1 cellular context compared by ENCODE assay signal in the genomic region with DNA sequence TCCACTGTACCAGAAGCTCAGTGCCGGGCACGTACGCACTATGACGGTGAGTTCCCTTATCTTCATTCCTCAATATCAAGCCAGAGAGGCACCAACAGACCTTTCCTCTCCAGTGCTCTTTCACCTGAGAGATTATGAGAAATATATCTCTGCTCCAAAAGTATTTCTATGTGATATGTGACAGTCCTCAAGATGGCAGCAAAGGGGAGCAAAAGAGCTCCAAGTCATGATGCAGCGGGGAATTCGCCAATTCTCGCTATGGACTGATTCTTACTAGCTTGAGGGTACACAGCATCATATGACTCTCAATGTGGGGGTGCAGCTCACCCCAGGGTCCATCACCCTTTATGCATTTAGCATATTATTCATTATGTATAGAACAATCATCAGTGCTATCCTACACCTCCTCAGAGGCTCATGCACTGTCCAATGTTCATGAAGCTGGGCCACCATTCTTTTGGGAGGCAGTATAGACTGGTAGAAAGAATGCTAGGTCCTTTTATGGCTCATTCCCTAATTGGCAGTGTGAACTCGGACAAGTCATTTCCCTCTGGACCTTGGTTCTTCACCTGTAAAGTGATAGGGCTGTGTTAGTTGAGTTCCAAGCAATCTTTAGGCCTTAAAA.
TF ChIP-seq lines count a peak whose summit lies in the region.

No MANE protein-coding gene starts in this region.

TF ChIP-seq in GM12878, 131 proteins besides CTCF, POLR2A, EP300 and RAD21 (continued from another document):
- TF ChIP-seq, protein P1, sequence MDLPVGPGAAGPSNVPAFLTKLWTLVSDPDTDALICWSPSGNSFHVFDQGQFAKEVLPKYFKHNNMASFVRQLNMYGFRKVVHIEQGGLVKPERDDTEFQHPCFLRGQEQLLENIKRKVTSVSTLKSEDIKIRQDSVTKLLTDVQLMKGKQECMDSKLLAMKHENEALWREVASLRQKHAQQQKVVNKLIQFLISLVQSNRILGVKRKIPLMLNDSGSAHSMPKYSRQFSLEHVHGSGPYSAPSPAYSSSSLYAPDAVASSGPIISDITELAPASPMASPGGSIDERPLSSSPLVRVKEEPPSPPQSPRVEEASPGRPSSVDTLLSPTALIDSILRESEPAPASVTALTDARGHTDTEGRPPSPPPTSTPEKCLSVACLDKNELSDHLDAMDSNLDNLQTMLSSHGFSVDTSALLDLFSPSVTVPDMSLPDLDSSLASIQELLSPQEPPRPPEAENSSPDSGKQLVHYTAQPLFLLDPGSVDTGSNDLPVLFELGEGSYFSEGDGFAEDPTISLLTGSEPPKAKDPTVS (IDR thresholded peaks at IDR 0.05; ENCODE audit: low read depth, low read length): no peak
- TF ChIP-seq GATAD2B (conservative IDR thresholded peaks at IDR 0.05; ENCODE audit: low read depth) (no peak), TCF7 (IDR thresholded peaks at IDR 0.05; ENCODE audit: borderline replicate concordance) (no peak), TCF3 (IDR thresholded peaks at IDR 0.05; ENCODE audit: borderline replicate concordance, insufficient read depth, low read depth, low read length) (no peak), MYC (IDR thresholded peaks at IDR 0.05; ENCODE audit: insufficient read depth, insufficient read length, insufficient replicate concordance, low read length, severe bottlenecking) (no peak), CHD1 (IDR thresholded peaks at IDR 0.05; ENCODE audit: low read depth, low read length) (no peak), MYB (IDR thresholded peaks at IDR 0.05; ENCODE audit: borderline replicate concordance, low read depth, low read length) (no peak)
